ENCODE assay signal across 36 cellular contexts in genomic region chr19:15075801-15076200, GRCh38. TPM values are rescaled to one million over a fixed set of nuclear protein-coding genes. Genes with fewer than 3 reads are reported as not detected.
DNase-seq lines count a peak whose midpoint lies in the region; ATAC-seq and TF ChIP-seq lines count a peak whose summit lies in the region.
"Had no signal": no experiment of that assay in that cellular context is flagged by ENCODE, and none has a peak within 500 bp of the region (broad histone marks: within the 10 kb centered on the region; RNA-seq: fewer than 3 reads in every experiment).

No MANE protein-coding gene starts in this region.

- H3K27ac ChIP-seq in PC-9 (peak overlapping the region; percentile 96), Peyer's patch (no peak overlapping the region)
- H3K27ac ChIP-seq: 22Rv1; A549; BLaER1; BLaER1 treated with 17β-estradiol and CSF1 and Interleukin-3, amounts not matched to agents 10 nM and 100 nM; C4-2B had no signal

- H3K4me3 ChIP-seq in PC-9 = no peak overlapping the region
- no peak overlapping the region for H3K4me3 ChIP-seq in Peyer's patch
- H3K4me3 ChIP-seq: A549; BLaER1; BLaER1 treated with 17β-estradiol and CSF1 and Interleukin-3, amounts not matched to agents 10 nM and 100 nM had no signal

- no TSS peak for BruUV-seq in PC-9 (replicated peaks; lab: Mats Ljungman, UMichigan)

- H3K36me3 ChIP-seq in PC-9 (ENCODE audit: low read depth) (no peaks in the 10 kb centered on the region), Peyer's patch (no peaks in the 10 kb centered on the region)
- H3K36me3 ChIP-seq: BE2C; BLaER1; BLaER1 treated with 17β-estradiol and CSF1 and Interleukin-3, amounts not matched to agents 10 nM and 100 nM had no signal

- H3K9me2 ChIP-seq in PC-9 (ENCODE audit: insufficient read depth) = no peaks in the 10 kb centered on the region

- ATAC-seq in HG02610 (IDR thresholded peaks at IDR 0.05; ENCODE audit: unreplicated experiment) = no peak
- no peak for ATAC-seq in GM18517 (IDR thresholded peaks at IDR 0.05; ENCODE audit: unreplicated experiment)
- ATAC-seq: A549; CD8-positive, alpha-beta T cell had no signal

- H3K36me3 Mint-ChIP-seq in type B pancreatic cell = no peaks in the 10 kb centered on the region
- H3K36me3 Mint-ChIP-seq: CD14-positive monocyte; CD4-positive, alpha-beta memory T cell; CD4-positive, CD25-positive, alpha-beta regulatory T cell; CD8-positive, alpha-beta memory T cell; CD8-positive, alpha-beta T cell had no signal

- H3K27me3 ChIP-seq in PC-9 (ENCODE audit: insufficient read depth, low read depth) (no peaks in the 10 kb centered on the region), Peyer's patch (no peaks in the 10 kb centered on the region)
- H3K27me3 ChIP-seq: BE2C; BLaER1; BLaER1 treated with 17β-estradiol and CSF1 and Interleukin-3, amounts not matched to agents 10 nM and 100 nM had no signal

- peak overlapping the region; percentile 55 for H3K27ac Mint-ChIP-seq in type B pancreatic cell
- H3K27ac Mint-ChIP-seq: B cell; CD14-positive monocyte; CD4-positive, alpha-beta memory T cell; CD4-positive, alpha-beta T cell; CD4-positive, CD25-positive, alpha-beta regulatory T cell; CD8-positive, alpha-beta memory T cell; CD8-positive, alpha-beta T cell had no signal

- peaks cover 11% of the 10 kb centered on the region for H3K9me3 Mint-ChIP-seq in type B pancreatic cell
- H3K9me3 Mint-ChIP-seq: CD4-positive, alpha-beta memory T cell; CD4-positive, alpha-beta T cell; CD4-positive, CD25-positive, alpha-beta regulatory T cell; CD8-positive, alpha-beta memory T cell; CD8-positive, alpha-beta T cell had no signal

- peaks cover 4% of the 10 kb centered on the region for H3K27me3 Mint-ChIP-seq in type B pancreatic cell

- peak overlapping the region; percentile 22; the same call in 1 of the 2 replicates for H3K4me2 ChIP-seq in PC-9
- H3K4me2 ChIP-seq: A549; BLaER1; BLaER1 treated with 17β-estradiol and CSF1 and Interleukin-3, amounts not matched to agents 10 nM and 100 nM had no signal

- DNase-seq in PC-9 = peak in 1 of 2 experiments; percentile 95
- DNase-seq in renal cortical epithelial cell (ENCODE audit: low read depth) = peak; percentile 22
- no peak for DNase-seq in type B pancreatic cell (ENCODE audit: extremely low spot score, unreplicated experiment)
- no peak for DNase-seq in Peyer's patch
- DNase-seq: 8988T; ACHN; AML-193; BE2C; C1 segment of cervical spinal cord; Caco-2; Calu3; CD4-positive, alpha-beta memory T cell; CD4-positive, alpha-beta T cell; CD4-positive, CD25-positive, alpha-beta regulatory T cell; CD8-positive, alpha-beta memory T cell; CD8-positive, alpha-beta T cell; COR-L47; DMS 273 treated with DMSO at 0.1 percent for 48 hours; DMS153; DMS53; DMS79; DMS79 treated with DMSO at 0.1 percent for 48 hours; DND-41; EL had no signal

- TF ChIP-seq CTCF in PC-9 (conservative IDR thresholded peaks at IDR 0.05) (no peak), type B pancreatic cell (conservative IDR thresholded peaks at IDR 0.05) (no peak), Peyer's patch (IDR thresholded peaks at IDR 0.05) (no peak)

- H3K4me3 Mint-ChIP-seq in type B pancreatic cell = no peak overlapping the region
- H3K4me3 Mint-ChIP-seq: B cell; CD14-positive monocyte; CD4-positive, alpha-beta memory T cell; CD4-positive, alpha-beta T cell; CD4-positive, CD25-positive, alpha-beta regulatory T cell; CD8-positive, alpha-beta memory T cell; CD8-positive, alpha-beta T cell had no signal

- no peaks in the 10 kb centered on the region for H3K79me2 ChIP-seq in PC-9 (ENCODE audit: low read depth)

- no peak for TF ChIP-seq POLR2A in Peyer's patch (IDR thresholded peaks at IDR 0.05)

- peaks cover 58% of the 10 kb centered on the region for H3F3A ChIP-seq in PC-9 (ENCODE audit: insufficient read depth, low read depth)

- H3K4me1 Mint-ChIP-seq in type B pancreatic cell (ENCODE audit: unreplicated experiment) = no peaks in the 10 kb centered on the region
- H3K4me1 Mint-ChIP-seq: B cell; CD14-positive monocyte; CD4-positive, alpha-beta memory T cell; CD4-positive, CD25-positive, alpha-beta regulatory T cell; CD8-positive, alpha-beta memory T cell had no signal

- POLR2A ChIA-PET in PC-9 (lab: Charles Lee; ENCODE audit: unreplicated experiment) = no interaction called here

- no peak overlapping the region for H2AFZ ChIP-seq in PC-9

- H3K4me1 ChIP-seq in PC-9 (replicated peaks; ENCODE audit: insufficient read depth) (peaks cover 59% of the 10 kb centered on the region), Peyer's patch (no peaks in the 10 kb centered on the region)
- H3K4me1 ChIP-seq: A549; BE2C; BLaER1; BLaER1 treated with 17β-estradiol and CSF1 and Interleukin-3, amounts not matched to agents 10 nM and 100 nM had no signal

- CTCF ChIA-PET in PC-9 (lab: Charles Lee) = no interaction called here

- H3K9me3 ChIP-seq in PC-9 (ENCODE audit: insufficient read depth, low read depth) (no peaks in the 10 kb centered on the region; the same call in 1 of the 2 replicates), Peyer's patch (no peaks in the 10 kb centered on the region)
- H3K9me3 ChIP-seq: A549; BE2C; BLaER1; BLaER1 treated with 17β-estradiol and CSF1 and Interleukin-3, amounts not matched to agents 10 nM and 100 nM; Caco-2 had no signal

- intact Hi-C loops in PC-9 (cut with micrococcal nuclease; ENCODE audit: unreplicated experiment) = no loop called here

- H4K20me1 ChIP-seq in PC-9 (ENCODE audit: insufficient read depth) = no peaks in the 10 kb centered on the region
- H4K20me1 ChIP-seq: BLaER1; BLaER1 treated with 17β-estradiol and CSF1 and Interleukin-3, amounts not matched to agents 10 nM and 100 nM had no signal

RNA-seq across cellular contexts. Expression of gene OR1I1, which starts 6.2 kb away (rescaled TPM):
- total RNA-seq in PC-9 (2021) (not detected in 2 replicates), renal cortical epithelial cell (not detected in 2 replicates), type B pancreatic cell (ENCODE audit: low replicate concordance) (not detected in 2 replicates), Peyer's patch (not detected)
- total RNA-seq: A172; A673; B cell; Caco-2; Calu3; CD4-positive, alpha-beta memory T cell; CD4-positive, alpha-beta T cell; CD4-positive, CD25-positive, alpha-beta regulatory T cell; CD8-positive, alpha-beta memory T cell; CD8-positive, alpha-beta T cell; Daoy had no signal

RNA-seq across cellular contexts. Expression of gene CASP14, which starts 26.5 kb away (rescaled TPM):
- total RNA-seq in PC-9 (2021) = 0.58 and 1.9 TPM in 2 replicates
- total RNA-seq in renal cortical epithelial cell = not detected in 2 replicates
- total RNA-seq in type B pancreatic cell (ENCODE audit: low replicate concordance) = not detected in 2 replicates
- total RNA-seq in Peyer's patch = not detected
- total RNA-seq: A172; A673; B cell; Caco-2; Calu3; CD4-positive, alpha-beta memory T cell; CD4-positive, alpha-beta T cell; CD4-positive, CD25-positive, alpha-beta regulatory T cell; CD8-positive, alpha-beta memory T cell; CD8-positive, alpha-beta T cell; Daoy had no signal

RNA-seq across cellular contexts. Expression of gene SYDE1, which starts 31.4 kb away (rescaled TPM):
- total RNA-seq in PC-9 (2021) (2.7 and 4.1 TPM in 2 replicates), renal cortical epithelial cell (12.9 and 29.7 TPM in 2 replicates), type B pancreatic cell (ENCODE audit: low replicate concordance) (7.3 and 23.7 TPM in 2 replicates), Peyer's patch (1 to 10 TPM; 2.3 to 7.4 (median 6.2) TPM)
- total RNA-seq: B cell; CD4-positive, alpha-beta memory T cell; CD4-positive, CD25-positive, alpha-beta regulatory T cell; CD8-positive, alpha-beta T cell had no signal
